18 cellular contexts compared by ENCODE assay signal in genomic region chr18:70377857-70378701, GRCh38.
DNase-seq lines count a peak whose midpoint lies in the region; ATAC-seq and TF ChIP-seq lines count a peak whose summit lies in the region.
"Had no signal": no experiment of that assay in that cellular context is flagged by ENCODE, and none has a peak within 500 bp of the region (broad histone marks: within the 10 kb centered on the region; RNA-seq: fewer than 3 reads in every experiment).

No MANE protein-coding gene starts in this region.

- peaks cover 2% of the 10 kb centered on the region for H3K4me1 Mint-ChIP-seq in CD8-positive, alpha-beta T cell (ENCODE audit: low read depth)
- H3K4me1 Mint-ChIP-seq: B cell, immature natural killer cell had no signal

- intact Hi-C loops in CD8-positive, alpha-beta T cell (cut with DNase I, micrococcal nuclease), result no loop called here

- no peaks in the 10 kb centered on the region for H3K27me3 ChIP-seq in osteoblast (ENCODE audit: insufficient read depth, low read length)
- H3K27me3 ChIP-seq in CD8-positive, alpha-beta T cell (ENCODE audit: insufficient read depth, low read length), result no peaks in the 10 kb centered on the region
- H3K27me3 ChIP-seq: ovary, tibial artery had no signal

- ATAC-seq in GM19324 (IDR thresholded peaks at IDR 0.05; ENCODE audit: low FRiP score, unreplicated experiment), result no peak
- ATAC-seq in CD8-positive, alpha-beta T cell, result no peak

- peaks cover 3% of the 10 kb centered on the region for H3K27me3 Mint-ChIP-seq in CD8-positive, alpha-beta T cell (ENCODE audit: low read depth)
- H3K27me3 Mint-ChIP-seq: B cell had no signal

- H3K4me1 ChIP-seq in osteoblast (ENCODE audit: insufficient read depth, low read length), result peaks cover 16% of the 10 kb centered on the region
- H3K4me1 ChIP-seq in CD8-positive, alpha-beta T cell (ENCODE audit: insufficient read depth, low read length), result no peaks in the 10 kb centered on the region
- H3K4me1 ChIP-seq: tibial artery had no signal

- CTCF ChIA-PET in CD8-positive, alpha-beta T cell (lab: Charles Lee), result no interaction called here

- H3K27ac Mint-ChIP-seq in CD8-positive, alpha-beta T cell, result no peak overlapping the region
- H3K27ac Mint-ChIP-seq: B cell, immature natural killer cell had no signal

- no peaks in the 10 kb centered on the region for H4K20me1 ChIP-seq in osteoblast (ENCODE audit: insufficient read depth, low read length)

- H3K27ac ChIP-seq in osteoblast (ENCODE audit: low read depth, low read length), result peak overlapping the region; percentile 23
- no peak overlapping the region for H3K27ac ChIP-seq in CD8-positive, alpha-beta T cell (ENCODE audit: low read depth, low read length)
- H3K27ac ChIP-seq: ovary, tibial artery had no signal

- H3K4me3 Mint-ChIP-seq in CD8-positive, alpha-beta T cell, result no peak overlapping the region
- H3K4me3 Mint-ChIP-seq: B cell, immature natural killer cell had no signal

- peak overlapping the region; percentile 14 for H2AFZ ChIP-seq in osteoblast (ENCODE audit: low read length)

- no peak overlapping the region for H3K4me3 ChIP-seq in fibroblast of the aortic adventitia (ENCODE audit: low read depth, low read length)
- H3K4me3 ChIP-seq in osteoblast (ENCODE audit: insufficient read depth, low read length), result no peak overlapping the region
- H3K4me3 ChIP-seq in CD8-positive, alpha-beta T cell (ENCODE audit: low read depth, low read length), result no peak overlapping the region
- H3K4me3 ChIP-seq: ovary, smooth muscle cell, tibial artery had no signal

- H3K4me2 ChIP-seq in osteoblast (ENCODE audit: insufficient read depth, low read length), result no peak overlapping the region
- H3K4me2 ChIP-seq: smooth muscle cell had no signal

- H3K79me2 ChIP-seq in osteoblast (ENCODE audit: insufficient read depth, low read length), result no peaks in the 10 kb centered on the region

- peak in 63 of 76 experiments; percentile 1 to 84 (median 41) for DNase-seq in HUDEP-2 (lab: John Stamatoyannopoulos, UW; ENCODE audit: unreplicated experiment in 76 of 76)
- DNase-seq in UCSD-AML1 (lab: John Stamatoyannopoulos, UW; ENCODE audit: unreplicated experiment), result peak; percentile 13
- DNase-seq in fibroblast of the aortic adventitia (ENCODE audit: low read depth), result peak; percentile 19
- no peak for DNase-seq in osteoblast (ENCODE audit: insufficient read length, low spot score, missing footprints)
- DNase-seq in T-helper 9 cell, result no peak
- no peak for DNase-seq in CD8-positive, alpha-beta T cell
- no peak for DNase-seq in globus pallidus (ENCODE audit: low spot score)
- DNase-seq: activated CD4-positive, CD25-positive, alpha-beta regulatory T cell treated with anti-CD3 and anti-CD28 coated beads, Interleukin-2, amount 50 U/mL, for 72 hours; activated effector memory CD4-positive, alpha-beta T cell treated with Interleukin-2 at 50 U/mL for 16 hours; amygdala; immature natural killer cell; NCI-H1048; ovary; T-helper 1 cell; tibial artery had no signal

- no peak for TF ChIP-seq CTCF in fibroblast of the aortic adventitia (IDR thresholded peaks at IDR 0.05; ENCODE audit: insufficient read depth, low read length)
- no peak for TF ChIP-seq CTCF in osteoblast (IDR thresholded peaks at IDR 0.05; ENCODE audit: extremely low read depth, low read depth, low read length)
- TF ChIP-seq CTCF in CD8-positive, alpha-beta T cell (IDR thresholded peaks at IDR 0.05), result no peak

- no peaks in the 10 kb centered on the region for H3K36me3 ChIP-seq in osteoblast (ENCODE audit: insufficient read depth, low read length)
- H3K36me3 ChIP-seq in CD8-positive, alpha-beta T cell (ENCODE audit: insufficient read depth, low read length), result no peaks in the 10 kb centered on the region
- H3K36me3 ChIP-seq: ovary, tibial artery had no signal

- no peaks in the 10 kb centered on the region for H3K9me3 ChIP-seq in osteoblast (ENCODE audit: low read depth, low read length)
- H3K9me3 ChIP-seq in CD8-positive, alpha-beta T cell (ENCODE audit: low read length), result no peaks in the 10 kb centered on the region
- H3K9me3 ChIP-seq: ovary, tibial artery had no signal

- POLR2A ChIA-PET in CD8-positive, alpha-beta T cell (lab: Charles Lee), result no interaction called here

- no peaks in the 10 kb centered on the region for H3K36me3 Mint-ChIP-seq in CD8-positive, alpha-beta T cell
- H3K36me3 Mint-ChIP-seq: immature natural killer cell had no signal

- H3K9me3 Mint-ChIP-seq in CD8-positive, alpha-beta T cell, result no peaks in the 10 kb centered on the region
- H3K9me3 Mint-ChIP-seq: immature natural killer cell had no signal

Comparison
In these comparisons a context has a peak if more than half of its experiments do, and no peak if none do; other contexts are left out.
1. DNase-seq: peak in HUDEP-2 (63 of 76), UCSD-AML1 (single experiment) and fibroblast of the aortic adventitia (single experiment); none in osteoblast (single experiment), T-helper 9 cell (single experiment), CD8-positive, alpha-beta T cell (0 of 7) and globus pallidus (single experiment).